Comparison of ENCODE assay signal across 11 cellular contexts in the genomic region with DNA sequence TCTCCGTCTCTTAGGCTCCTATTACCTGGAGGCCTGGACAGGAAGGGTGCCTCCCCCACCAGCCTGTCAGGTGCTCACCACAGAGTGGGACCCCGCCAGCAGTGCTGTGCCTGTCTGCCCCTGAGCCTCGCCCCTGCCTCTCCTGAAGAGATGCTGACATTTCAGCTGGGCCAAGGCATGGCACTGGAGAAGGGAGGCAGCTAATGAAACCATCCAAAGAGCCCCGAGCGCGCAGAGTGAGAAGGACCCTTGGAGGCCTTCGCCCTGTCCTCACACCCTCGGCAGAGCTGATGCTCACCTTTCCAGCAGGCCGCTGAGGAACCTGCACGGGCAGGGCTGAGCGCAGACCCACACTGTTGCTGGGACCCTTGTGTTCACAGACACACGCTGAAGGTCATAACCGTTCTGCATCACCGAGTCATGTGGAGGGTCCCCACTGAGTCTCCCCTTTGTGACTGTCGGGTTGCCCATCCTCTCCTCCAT. TPM values are rescaled to one million over a fixed set of nuclear protein-coding genes. Genes with fewer than 3 reads are reported as not detected.
A peak's percentile ranks its signal among the peaks of the same experiment; 100 is the strongest.
DNase-seq lines count a peak whose midpoint lies in the region; ATAC-seq and FAIRE-seq lines count a peak whose summit lies in the region.
"Had no signal": no experiment of that assay in that cellular context is flagged by ENCODE, and none has a peak within 500 bp of the region (broad histone marks: within the 10 kb centered on the region; RNA-seq: fewer than 3 reads in every experiment).

No MANE protein-coding gene starts in this region.

- FAIRE-seq in HTR-8/SVneo (lab: Jason Lieb, UNC) = no peak
- FAIRE-seq: urothelium cell line had no signal

- H3K4me1 Mint-ChIP-seq in activated T-cell treated with anti-CD3 and anti-CD28 coated beads, Interleukin-2, amount 50 U/mL, for 4 hours (ENCODE audit: low read depth) = peaks cover 8% of the 10 kb centered on the region
- peaks cover 10% of the 10 kb centered on the region for H3K4me1 Mint-ChIP-seq in stimulated activated effector memory CD8-positive, alpha-beta T cell treated with anti-CD3 and anti-CD28 coated beads, Interleukin-12 subunit alpha, Interleukin-12 subunit beta, amount 100 ng/mL, for 72 hours

- H3K27me3 ChIP-seq in iPS-20b (ENCODE audit: insufficient read depth, low read length) = no peaks in the 10 kb centered on the region

- no peak for DNase-seq in activated T-cell treated with anti-CD3 and anti-CD28 coated beads, Interleukin-2, amount 50 U/mL, for 4 hours
- no peak for DNase-seq in activated T-cell treated with anti-CD3 and anti-CD28 coated beads, Interleukin-2, amount 50 U/mL, for 1 hour
- DNase-seq in SK-N-MC (ENCODE audit: low read depth, low spot score) (no peak), HTR-8/SVneo (ENCODE audit: insufficient read length, low spot score) (no peak)
- DNase-seq in stimulated activated effector memory CD8-positive, alpha-beta T cell treated with anti-CD3 and anti-CD28 coated beads, Interleukin-12 subunit alpha, Interleukin-12 subunit beta, amount 100 ng/mL, for 72 hours (ENCODE audit: low spot score in 2 of 2) = no peak
- no peak for DNase-seq in activated CD4-positive, CD25-positive, alpha-beta regulatory T cell treated with anti-CD3 and anti-CD28 coated beads, Interleukin-2, amount 50 U/mL, for 72 hours
- DNase-seq: NCI-H146 had no signal

- no peak for ATAC-seq in activated T-cell treated with anti-CD3 and anti-CD28 coated beads, Interleukin-2, amount 50 U/mL, for 4 hours
- ATAC-seq in stimulated activated effector memory CD8-positive, alpha-beta T cell treated with anti-CD3 and anti-CD28 coated beads, Interleukin-12 subunit alpha, Interleukin-12 subunit beta, amount 100 ng/mL, for 72 hours = no peak
- ATAC-seq in HG03460 (IDR thresholded peaks at IDR 0.05; ENCODE audit: unreplicated experiment) = no peak
- ATAC-seq: mucosa of descending colon had no signal

- no peaks in the 10 kb centered on the region for H3K9me3 ChIP-seq in SK-N-MC (ENCODE audit: low read depth, low read length)
- H3K9me3 ChIP-seq in iPS-20b (ENCODE audit: insufficient read depth, low read depth, low read length) = no peaks in the 10 kb centered on the region
- H3K9me3 ChIP-seq: mucosa of descending colon had no signal

- H3K27me3 Mint-ChIP-seq in activated T-cell treated with anti-CD3 and anti-CD28 coated beads, Interleukin-2, amount 50 U/mL, for 4 hours (ENCODE audit: low read depth) = no peaks in the 10 kb centered on the region

- no peaks in the 10 kb centered on the region; the same call in 1 of the 2 replicates for H3K36me3 ChIP-seq in SK-N-MC (ENCODE audit: insufficient read depth, low read length)
- peaks cover 6% of the 10 kb centered on the region; the same call in 1 of the 2 replicates for H3K36me3 ChIP-seq in iPS-20b (ENCODE audit: insufficient read depth, low read depth, low read length)

- no peaks in the 10 kb centered on the region for H3K36me3 Mint-ChIP-seq in activated T-cell treated with anti-CD3 and anti-CD28 coated beads, Interleukin-2, amount 50 U/mL, for 4 hours (ENCODE audit: insufficient read depth)
- H3K36me3 Mint-ChIP-seq in stimulated activated effector memory CD8-positive, alpha-beta T cell treated with anti-CD3 and anti-CD28 coated beads, Interleukin-12 subunit alpha, Interleukin-12 subunit beta, amount 100 ng/mL, for 72 hours = peaks cover 17% of the 10 kb centered on the region

- no peaks in the 10 kb centered on the region for H3K9me3 Mint-ChIP-seq in activated T-cell treated with anti-CD3 and anti-CD28 coated beads, Interleukin-2, amount 50 U/mL, for 4 hours
- H3K9me3 Mint-ChIP-seq in stimulated activated effector memory CD8-positive, alpha-beta T cell treated with anti-CD3 and anti-CD28 coated beads, Interleukin-12 subunit alpha, Interleukin-12 subunit beta, amount 100 ng/mL, for 72 hours = no peaks in the 10 kb centered on the region

- peak overlapping the region; percentile 89; the same call in 1 of the 2 replicates for H3K27ac ChIP-seq in SK-N-MC
- peak overlapping the region; percentile 89 for H3K27ac ChIP-seq in iPS-20b (ENCODE audit: low read length)

- peak overlapping the region; percentile 81 for H3K4me3 Mint-ChIP-seq in activated T-cell treated with anti-CD3 and anti-CD28 coated beads, Interleukin-2, amount 50 U/mL, for 4 hours
- H3K4me3 Mint-ChIP-seq in stimulated activated effector memory CD8-positive, alpha-beta T cell treated with anti-CD3 and anti-CD28 coated beads, Interleukin-12 subunit alpha, Interleukin-12 subunit beta, amount 100 ng/mL, for 72 hours = peak overlapping the region; percentile 83

- H3K4me3 ChIP-seq in SK-N-MC (no peak overlapping the region), iPS-20b (ENCODE audit: low read length) (no peak overlapping the region)
- H3K4me3 ChIP-seq: mucosa of descending colon had no signal

- peaks cover 8% of the 10 kb centered on the region; the same call in 1 of the 2 replicates for H3K4me1 ChIP-seq in iPS-20b (ENCODE audit: insufficient read depth, low read length)

- peak overlapping the region; percentile 88 for H3K27ac Mint-ChIP-seq in stimulated activated effector memory CD8-positive, alpha-beta T cell treated with anti-CD3 and anti-CD28 coated beads, Interleukin-12 subunit alpha, Interleukin-12 subunit beta, amount 100 ng/mL, for 72 hours

- H3K9ac ChIP-seq in SK-N-MC (ENCODE audit: insufficient read length) = no peak overlapping the region
- H3K9ac ChIP-seq in iPS-20b (ENCODE audit: low read depth, low read length) = no peak overlapping the region; the same call in 1 of the 2 replicates

RNA-seq across cellular contexts. Expression of gene LRFN4, which starts 2.1 kb away (rescaled TPM):
- total RNA-seq in activated T-cell treated with anti-CD3 and anti-CD28 coated beads, Interleukin-2, amount 50 U/mL, for 4 hours = 10 to 100 TPM; 26.7 to 39.9 (median 28.8) TPM

RNA-seq across cellular contexts. Expression of gene RCE1, which starts 11.5 kb away (rescaled TPM):
- 10 to 100 TPM; 42.7 to 45.0 (median 43.5) TPM for total RNA-seq in activated T-cell treated with anti-CD3 and anti-CD28 coated beads, Interleukin-2, amount 50 U/mL, for 4 hours
